ENCODE assay signal across 1 cellular context in the genomic region with DNA sequence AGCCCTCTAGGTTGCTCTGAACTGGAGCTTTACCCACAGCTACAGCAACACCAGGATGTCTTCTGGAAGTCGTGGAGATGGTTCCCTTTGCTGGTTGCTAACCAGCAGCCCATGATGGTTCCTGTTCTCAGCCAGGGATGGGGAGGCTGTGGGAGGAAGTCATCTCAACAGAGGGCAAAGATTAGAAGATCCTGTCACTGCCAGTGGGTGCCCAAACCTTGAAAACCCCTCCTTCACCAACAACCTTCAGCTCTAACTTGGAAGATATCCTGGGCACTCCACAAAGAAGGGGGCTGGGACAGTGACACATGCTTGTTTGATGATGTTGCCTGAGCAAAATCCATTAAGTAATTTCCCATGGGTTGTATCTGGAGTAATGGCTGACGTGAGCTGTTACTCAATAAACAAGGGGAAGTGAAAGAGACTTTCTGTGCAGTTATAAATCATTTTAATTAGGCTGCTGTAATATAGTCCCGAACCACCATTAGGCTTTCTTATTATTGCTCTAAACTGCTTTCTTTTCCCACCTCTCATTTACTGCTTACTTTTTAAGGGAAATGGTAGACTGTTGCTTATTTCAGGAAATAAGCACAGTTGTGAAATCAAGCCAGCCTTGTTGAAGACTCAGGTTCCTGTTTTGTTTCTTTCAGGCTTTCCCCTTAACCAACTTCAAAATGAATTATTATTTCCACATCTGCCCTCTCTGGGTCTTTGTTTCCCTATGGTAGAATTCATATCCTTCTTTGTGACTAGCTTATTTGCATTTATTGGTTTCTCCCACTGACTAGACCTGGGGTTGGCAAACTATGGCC.
TF ChIP-seq lines count a peak whose summit lies in the region.

No MANE protein-coding gene starts in this region.

TF ChIP-seq in GM12878, 131 proteins besides CTCF, POLR2A, EP300 and RAD21 (continued from another document):
- TF ChIP-seq, protein P1, sequence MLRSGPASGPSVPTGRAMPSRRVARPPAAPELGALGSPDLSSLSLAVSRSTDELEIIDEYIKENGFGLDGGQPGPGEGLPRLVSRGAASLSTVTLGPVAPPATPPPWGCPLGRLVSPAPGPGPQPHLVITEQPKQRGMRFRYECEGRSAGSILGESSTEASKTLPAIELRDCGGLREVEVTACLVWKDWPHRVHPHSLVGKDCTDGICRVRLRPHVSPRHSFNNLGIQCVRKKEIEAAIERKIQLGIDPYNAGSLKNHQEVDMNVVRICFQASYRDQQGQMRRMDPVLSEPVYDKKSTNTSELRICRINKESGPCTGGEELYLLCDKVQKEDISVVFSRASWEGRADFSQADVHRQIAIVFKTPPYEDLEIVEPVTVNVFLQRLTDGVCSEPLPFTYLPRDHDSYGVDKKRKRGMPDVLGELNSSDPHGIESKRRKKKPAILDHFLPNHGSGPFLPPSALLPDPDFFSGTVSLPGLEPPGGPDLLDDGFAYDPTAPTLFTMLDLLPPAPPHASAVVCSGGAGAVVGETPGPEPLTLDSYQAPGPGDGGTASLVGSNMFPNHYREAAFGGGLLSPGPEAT (IDR thresholded peaks at IDR 0.05; ENCODE audit: low read depth), result peak; percentile 79
- TF ChIP-seq SMARCA5 (IDR thresholded peaks at IDR 0.05) (0 out of 2 replicates have a peak, but pooled peaks have one; percentile 59), ZBED1 (IDR thresholded peaks at IDR 0.05; ENCODE audit: borderline replicate concordance) (no peak), HDGF (IDR thresholded peaks at IDR 0.05) (no peak), CHD2 (IDR thresholded peaks at IDR 0.05; ENCODE audit: borderline replicate concordance, low read depth, low read length) (peak; percentile 51; the same call in 1 of the 2 replicates), PAX5 (IDR thresholded peaks at IDR 0.05; ENCODE audit: borderline replicate concordance, low read depth, low read length) (0 out of 2 replicates have a peak, but pooled peaks have one; percentile 22), RBBP5 (conservative IDR thresholded peaks at IDR 0.05) (no peak), ZNF24 (IDR thresholded peaks at IDR 0.05) (peak; percentile 7; the same call in 1 of the 2 replicates), ZNF217 (IDR thresholded peaks at IDR 0.05) (0 out of 2 replicates have a peak, but pooled peaks have one; percentile 15), POU2F2 (IDR thresholded peaks at IDR 0.05; ENCODE audit: borderline replicate concordance, low read depth, low read length) (peak; percentile 61; the same call in 1 of the 3 replicates), MEF2B (IDR thresholded peaks at IDR 0.05; ENCODE audit: partially characterized antibody, poor library complexity, severe bottlenecking) (peak; percentile 78), BACH1 (IDR thresholded peaks at IDR 0.05; ENCODE audit: borderline replicate concordance) (0 out of 2 replicates have a peak, but pooled peaks have one; percentile 34), ZNF384 (IDR thresholded peaks at IDR 0.05; ENCODE audit: borderline replicate concordance, low read depth, low read length) (no peak; the same call in 1 of the 2 replicates), BHLHE40 (IDR thresholded peaks at IDR 0.05; ENCODE audit: borderline replicate concordance in 1 of 2, low read depth in 2 of 2, low read length in 1 of 2) (no peak; a peak in 1 of 4 replicates), IKZF1 (conservative IDR thresholded peaks at IDR 0.05) (peak; percentile 88), NR2C1 (IDR thresholded peaks at IDR 0.05) (no peak), IRF4 (IDR thresholded peaks at IDR 0.05; ENCODE audit: low read depth, low read length) (no peak; the same call in 1 of the 2 replicates), JUNB (IDR thresholded peaks at IDR 0.05) (peak; percentile 45), BMI1 (IDR thresholded peaks at IDR 0.05; ENCODE audit: borderline replicate concordance) (peak; percentile 81), IKZF2 (IDR thresholded peaks at IDR 0.05) (peak; percentile 95 to 96), TCF7 (IDR thresholded peaks at IDR 0.05; ENCODE audit: borderline replicate concordance) (no peak), NFIC (IDR thresholded peaks at IDR 0.05; ENCODE audit: low read depth, low read length) (no peak), ETV6 (conservative IDR thresholded peaks at IDR 0.05 in 1 of 2, IDR thresholded peaks at IDR 0.05 in 1 of 2; ENCODE audit: borderline replicate concordance in 1 of 2, low read depth in 1 of 2) (peak in 1 of 2 experiments; percentile 27; a peak in 1 of 4 replicates), GABPA (IDR thresholded peaks at IDR 0.05; ENCODE audit: low read depth) (no peak)
- TF ChIP-seq, protein P2, sequence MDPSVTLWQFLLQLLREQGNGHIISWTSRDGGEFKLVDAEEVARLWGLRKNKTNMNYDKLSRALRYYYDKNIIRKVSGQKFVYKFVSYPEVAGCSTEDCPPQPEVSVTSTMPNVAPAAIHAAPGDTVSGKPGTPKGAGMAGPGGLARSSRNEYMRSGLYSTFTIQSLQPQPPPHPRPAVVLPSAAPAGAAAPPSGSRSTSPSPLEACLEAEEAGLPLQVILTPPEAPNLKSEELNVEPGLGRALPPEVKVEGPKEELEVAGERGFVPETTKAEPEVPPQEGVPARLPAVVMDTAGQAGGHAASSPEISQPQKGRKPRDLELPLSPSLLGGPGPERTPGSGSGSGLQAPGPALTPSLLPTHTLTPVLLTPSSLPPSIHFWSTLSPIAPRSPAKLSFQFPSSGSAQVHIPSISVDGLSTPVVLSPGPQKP (IDR thresholded peaks at IDR 0.05; ENCODE audit: low read depth, low read length), result no peak
- TF ChIP-seq, protein P3, sequence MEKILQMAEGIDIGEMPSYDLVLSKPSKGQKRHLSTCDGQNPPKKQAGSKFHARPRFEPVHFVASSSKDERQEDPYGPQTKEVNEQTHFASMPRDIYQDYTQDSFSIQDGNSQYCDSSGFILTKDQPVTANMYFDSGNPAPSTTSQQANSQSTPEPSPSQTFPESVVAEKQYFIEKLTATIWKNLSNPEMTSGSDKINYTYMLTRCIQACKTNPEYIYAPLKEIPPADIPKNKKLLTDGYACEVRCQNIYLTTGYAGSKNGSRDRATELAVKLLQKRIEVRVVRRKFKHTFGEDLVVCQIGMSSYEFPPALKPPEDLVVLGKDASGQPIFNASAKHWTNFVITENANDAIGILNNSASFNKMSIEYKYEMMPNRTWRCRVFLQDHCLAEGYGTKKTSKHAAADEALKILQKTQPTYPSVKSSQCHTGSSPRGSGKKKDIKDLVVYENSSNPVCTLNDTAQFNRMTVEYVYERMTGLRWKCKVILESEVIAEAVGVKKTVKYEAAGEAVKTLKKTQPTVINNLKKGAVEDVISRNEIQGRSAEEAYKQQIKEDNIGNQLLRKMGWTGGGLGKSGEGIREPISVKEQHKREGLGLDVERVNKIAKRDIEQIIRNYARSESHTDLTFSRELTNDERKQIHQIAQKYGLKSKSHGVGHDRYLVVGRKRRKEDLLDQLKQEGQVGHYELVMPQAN (conservative IDR thresholded peaks at IDR 0.05), result no peak
- TF ChIP-seq, protein P4, sequence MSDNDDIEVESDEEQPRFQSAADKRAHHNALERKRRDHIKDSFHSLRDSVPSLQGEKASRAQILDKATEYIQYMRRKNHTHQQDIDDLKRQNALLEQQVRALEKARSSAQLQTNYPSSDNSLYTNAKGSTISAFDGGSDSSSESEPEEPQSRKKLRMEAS (IDR thresholded peaks at IDR 0.05; ENCODE audit: low read depth, low read length), result no peak
- TF ChIP-seq, protein P5, sequence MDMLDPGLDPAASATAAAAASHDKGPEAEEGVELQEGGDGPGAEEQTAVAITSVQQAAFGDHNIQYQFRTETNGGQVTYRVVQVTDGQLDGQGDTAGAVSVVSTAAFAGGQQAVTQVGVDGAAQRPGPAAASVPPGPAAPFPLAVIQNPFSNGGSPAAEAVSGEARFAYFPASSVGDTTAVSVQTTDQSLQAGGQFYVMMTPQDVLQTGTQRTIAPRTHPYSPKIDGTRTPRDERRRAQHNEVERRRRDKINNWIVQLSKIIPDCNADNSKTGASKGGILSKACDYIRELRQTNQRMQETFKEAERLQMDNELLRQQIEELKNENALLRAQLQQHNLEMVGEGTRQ (IDR thresholded peaks at IDR 0.05; ENCODE audit: borderline replicate concordance, low read depth, low read length), result no peak
- TF ChIP-seq, protein P6, sequence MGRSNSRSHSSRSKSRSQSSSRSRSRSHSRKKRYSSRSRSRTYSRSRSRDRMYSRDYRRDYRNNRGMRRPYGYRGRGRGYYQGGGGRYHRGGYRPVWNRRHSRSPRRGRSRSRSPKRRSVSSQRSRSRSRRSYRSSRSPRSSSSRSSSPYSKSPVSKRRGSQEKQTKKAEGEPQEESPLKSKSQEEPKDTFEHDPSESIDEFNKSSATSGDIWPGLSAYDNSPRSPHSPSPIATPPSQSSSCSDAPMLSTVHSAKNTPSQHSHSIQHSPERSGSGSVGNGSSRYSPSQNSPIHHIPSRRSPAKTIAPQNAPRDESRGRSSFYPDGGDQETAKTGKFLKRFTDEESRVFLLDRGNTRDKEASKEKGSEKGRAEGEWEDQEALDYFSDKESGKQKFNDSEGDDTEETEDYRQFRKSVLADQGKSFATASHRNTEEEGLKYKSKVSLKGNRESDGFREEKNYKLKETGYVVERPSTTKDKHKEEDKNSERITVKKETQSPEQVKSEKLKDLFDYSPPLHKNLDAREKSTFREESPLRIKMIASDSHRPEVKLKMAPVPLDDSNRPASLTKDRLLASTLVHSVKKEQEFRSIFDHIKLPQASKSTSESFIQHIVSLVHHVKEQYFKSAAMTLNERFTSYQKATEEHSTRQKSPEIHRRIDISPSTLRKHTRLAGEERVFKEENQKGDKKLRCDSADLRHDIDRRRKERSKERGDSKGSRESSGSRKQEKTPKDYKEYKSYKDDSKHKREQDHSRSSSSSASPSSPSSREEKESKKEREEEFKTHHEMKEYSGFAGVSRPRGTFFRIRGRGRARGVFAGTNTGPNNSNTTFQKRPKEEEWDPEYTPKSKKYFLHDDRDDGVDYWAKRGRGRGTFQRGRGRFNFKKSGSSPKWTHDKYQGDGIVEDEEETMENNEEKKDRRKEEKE (IDR thresholded peaks at IDR 0.05), result no peak
- TF ChIP-seq, protein P7, sequence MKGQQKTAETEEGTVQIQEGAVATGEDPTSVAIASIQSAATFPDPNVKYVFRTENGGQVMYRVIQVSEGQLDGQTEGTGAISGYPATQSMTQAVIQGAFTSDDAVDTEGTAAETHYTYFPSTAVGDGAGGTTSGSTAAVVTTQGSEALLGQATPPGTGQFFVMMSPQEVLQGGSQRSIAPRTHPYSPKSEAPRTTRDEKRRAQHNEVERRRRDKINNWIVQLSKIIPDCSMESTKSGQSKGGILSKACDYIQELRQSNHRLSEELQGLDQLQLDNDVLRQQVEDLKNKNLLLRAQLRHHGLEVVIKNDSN (IDR thresholded peaks at IDR 0.05; ENCODE audit: borderline replicate concordance, extremely low read length, insufficient read depth, low read depth, low read length), result no peak
